ENCODE assay signal across 17 cellular contexts in genomic region chr10:131163444-131163843, GRCh38.
"Had no signal": no experiment of that assay in that cellular context is flagged by ENCODE, and none has a peak within 500 bp of the region (broad histone marks: within the 10 kb centered on the region; RNA-seq: fewer than 3 reads in every experiment).

No MANE protein-coding gene starts in this region.

- H3K36me3 ChIP-seq: pancreas, right lobe of liver, stomach, thoracic aorta had no signal

- H3K27ac ChIP-seq: dorsolateral prefrontal cortex, pancreas, psoas muscle, right lobe of liver, skin epidermis, stomach, thoracic aorta had no signal

- H3K9me3 ChIP-seq: mucosa of descending colon, pancreas, psoas muscle, right lobe of liver, stomach, thoracic aorta had no signal

- ATAC-seq: mucosa of descending colon; naive thymus-derived CD8-positive, alpha-beta T cell; pancreas; psoas muscle; right lobe of liver had no signal

- H3K36me3 Mint-ChIP-seq: naive thymus-derived CD8-positive, alpha-beta T cell had no signal

- H3K4me3 ChIP-seq: dorsolateral prefrontal cortex, mucosa of descending colon, pancreas, psoas muscle, right lobe of liver, skin epidermis, stomach, thoracic aorta had no signal

- H3K4me1 ChIP-seq: pancreas, psoas muscle, right lobe of liver had no signal

- DNase-seq: cortex of kidney; effector CD8-positive, alpha-beta T cell; foreskin melanocyte; hippocampal formation; mucosa of descending colon; naive thymus-derived CD8-positive, alpha-beta T cell; occipital lobe; psoas muscle; retina; right lobe of liver; stimulated activated CD4-positive, alpha-beta T cell treated with anti-CD3 and anti-CD28 coated beads, Interleukin-12 subunit alpha, Interleukin-12 subunit beta, amount 100 ng/mL, for 4 hours; stomach; substantia nigra had no signal

- H3K27me3 ChIP-seq: pancreas, right lobe of liver had no signal
